7 cellular contexts compared by ENCODE assay signal in genomic region chr10:6204063-6204340, GRCh38. TPM values are rescaled to one million over a fixed set of nuclear protein-coding genes. Genes with fewer than 3 reads are reported as not detected.
DNase-seq lines count a peak whose midpoint lies in the region; ATAC-seq and TF ChIP-seq lines count a peak whose summit lies in the region.

No MANE protein-coding gene starts in this region.

- WGBS in suprapubic skin: 6% methylated on average over 5 of the region's 28 CpGs

- H3K27ac ChIP-seq in epithelial cell of prostate (peak overlapping the region; percentile 81), suprapubic skin (peak overlapping the region; percentile 95)

- TF ChIP-seq CTCF in suprapubic skin (IDR thresholded peaks at IDR 0.05): no peak

- DNase-seq in Jurkat, Clone E6-1 (ENCODE audit: low read depth, low spot score): no peak
- DNase-seq in activated CD8-positive, alpha-beta memory T cell treated with anti-CD3 and anti-CD28 coated beads, Interleukin-2, amount 50 U/mL, for 4 hours: peak; percentile 77
- DNase-seq in epithelial cell of prostate (ENCODE audit: low read depth, low spot score) (no peak), suprapubic skin (ENCODE audit: low spot score in 2 of 2) (no peak), putamen (ENCODE audit: low spot score) (no peak), GM19240 (ENCODE audit: insufficient read length, low spot score) (no peak)
- no peak for DNase-seq in natural killer cell treated with Interleukin-12 subunit alpha and Interleukin-12 subunit beta and Interleukin-15 and Interleukin-18, amount 100 ng/mL, for 72 hours (ENCODE audit: low spot score)

- peak in 1 of 2 donors; percentile 10 for ATAC-seq in natural killer cell treated with Interleukin-12 subunit alpha and Interleukin-12 subunit beta and Interleukin-15 and Interleukin-18, amount 100 ng/mL, for 72 hours

- no peak for TF ChIP-seq POLR2A in suprapubic skin (IDR thresholded peaks at IDR 0.05)

- peaks cover 0 to 3% of the 10 kb centered on the region in 2 donors for H3K27me3 Mint-ChIP-seq in natural killer cell treated with Interleukin-12 subunit alpha and Interleukin-12 subunit beta and Interleukin-15 and Interleukin-18, amount 100 ng/mL, for 72 hours

- peak overlapping the region; percentile 95 for H3K4me3 Mint-ChIP-seq in natural killer cell treated with Interleukin-12 subunit alpha and Interleukin-12 subunit beta and Interleukin-15 and Interleukin-18, amount 100 ng/mL, for 72 hours

- no peaks in the 10 kb centered on the region for H3K9me3 ChIP-seq in suprapubic skin

- H3K27ac Mint-ChIP-seq in natural killer cell treated with Interleukin-12 subunit alpha and Interleukin-12 subunit beta and Interleukin-15 and Interleukin-18, amount 100 ng/mL, for 72 hours: peak overlapping the region; percentile 69 to 90

- no peaks in the 10 kb centered on the region for H3K36me3 ChIP-seq in suprapubic skin

- no peaks in the 10 kb centered on the region for H3K27me3 ChIP-seq in suprapubic skin

- H3K36me3 Mint-ChIP-seq in natural killer cell treated with Interleukin-12 subunit alpha and Interleukin-12 subunit beta and Interleukin-15 and Interleukin-18, amount 100 ng/mL, for 72 hours: peaks cover 6% of the 10 kb centered on the region

- peaks cover 47% of the 10 kb centered on the region for H3K4me1 ChIP-seq in suprapubic skin

- H3K4me1 Mint-ChIP-seq in natural killer cell treated with Interleukin-12 subunit alpha and Interleukin-12 subunit beta and Interleukin-15 and Interleukin-18, amount 100 ng/mL, for 72 hours (ENCODE audit: low read depth in 2 of 2): peaks cover 36 to 38% of the 10 kb centered on the region in 2 donors

- H3K4me3 ChIP-seq in Jurkat, Clone E6-1 (ENCODE audit: low read length): peak overlapping the region; percentile 72
- peak overlapping the region; percentile 84 for H3K4me3 ChIP-seq in suprapubic skin

- no peak for TF ChIP-seq EP300 in suprapubic skin (IDR thresholded peaks at IDR 0.05)

- H3K9me3 Mint-ChIP-seq in natural killer cell treated with Interleukin-12 subunit alpha and Interleukin-12 subunit beta and Interleukin-15 and Interleukin-18, amount 100 ng/mL, for 72 hours: no peaks in the 10 kb centered on the region

RNA-seq across cellular contexts. Expression of gene PFKFB3, which starts 1.3 kb away (rescaled TPM):
- 19.6 TPM for polyA plus RNA-seq in Jurkat, Clone E6-1 (2012; ENCODE audit: insufficient read depth, insufficient read length)
- 100 to 1,000 TPM; 190 to 256 TPM for total RNA-seq in natural killer cell treated with Interleukin-12 subunit alpha and Interleukin-12 subunit beta and Interleukin-15 and Interleukin-18, amount 100 ng/mL, for 72 hours
- total RNA-seq in suprapubic skin: 100 to 1,000 TPM in 1 of 4 donors, 10 to 100 TPM in 3; 40.1 to 115 (median 52.2) TPM
